In genomic region chrX:33161829-33162228, GRCh38 we compare ENCODE assay signal across 6 cellular contexts. TPM values are rescaled to one million over a fixed set of nuclear protein-coding genes. Genes with fewer than 3 reads are reported as not detected.
"Had no signal": no experiment of that assay in that cellular context is flagged by ENCODE, and none has a peak within 500 bp of the region (broad histone marks: within the 10 kb centered on the region; RNA-seq: fewer than 3 reads in every experiment).

No MANE protein-coding gene starts in this region.

- H3K27ac ChIP-seq: HL-60 had no signal

- ATAC-seq: HepG2, K562 had no signal

- H3K4me3 ChIP-seq: K562 had no signal

- DNase-seq: IMR-90, KBM-7 had no signal

RNA-seq across cellular contexts. Expression of gene DMD, which starts 49.5 kb away (rescaled TPM):
- total RNA-seq: HT-29 had no signal
